Comparison of ENCODE assay signal across 8 cellular contexts in genomic region chr4:88008624-88009235, GRCh38. TPM values are rescaled to one million over a fixed set of nuclear protein-coding genes. Genes with fewer than 3 reads are reported as not detected.
DNase-seq lines count a peak whose midpoint lies in the region; ATAC-seq, FAIRE-seq and TF ChIP-seq lines count a peak whose summit lies in the region.

No MANE protein-coding gene starts in this region.

- H3K4me3 Mint-ChIP-seq in activated CD4-positive, alpha-beta T cell treated with anti-CD3 and anti-CD28 coated beads for 36 hours: peak overlapping the region; percentile 84

- CTCF ChIA-PET in activated CD4-positive, alpha-beta T cell treated with anti-CD3 and anti-CD28 coated beads for 36 hours (lab: Charles Lee): interaction anchor here (0.6 to 1.5 kb wide), 3 partner anchors 18 to 586 kb away, joined by 3 to 5 read pairs (median 4); partner anchors contain the start of gene NUDT9

- POLR2A ChIA-PET in activated CD4-positive, alpha-beta T cell treated with anti-CD3 and anti-CD28 coated beads for 36 hours (lab: Charles Lee): no interaction called here

- H3K27ac Mint-ChIP-seq in activated CD4-positive, alpha-beta T cell treated with anti-CD3 and anti-CD28 coated beads for 36 hours: peak overlapping the region; percentile 72

- peaks cover 5% of the 10 kb centered on the region for H3K27me3 Mint-ChIP-seq in activated CD4-positive, alpha-beta T cell treated with anti-CD3 and anti-CD28 coated beads for 36 hours

- H3K27me3 ChIP-seq in esophagus squamous epithelium (no peaks in the 10 kb centered on the region), pancreas (no peaks in the 10 kb centered on the region)

- H3K4me3 ChIP-seq in esophagus squamous epithelium: peak overlapping the region; percentile 67 to 95 (median 82)
- peak overlapping the region in 3 of 4 donors; percentile 72 to 83 (median 83) for H3K4me3 ChIP-seq in pancreas

- TF ChIP-seq CTCF in esophagus squamous epithelium (IDR thresholded peaks at IDR 0.05) (no peak), pancreas (IDR thresholded peaks at IDR 0.05) (no peak)

- H3K9me3 ChIP-seq in esophagus squamous epithelium: no peaks in the 10 kb centered on the region
- H3K9me3 ChIP-seq in pancreas: no peaks in the 10 kb centered on the region

- H3K4me1 ChIP-seq in esophagus squamous epithelium (peaks cover 5 to 58% (median 24%) of the 10 kb centered on the region in 3 donors), pancreas (peaks cover 0 to 11% (median 0%) of the 10 kb centered on the region in 3 donors)

- no peaks in the 10 kb centered on the region for H3K36me3 ChIP-seq in esophagus squamous epithelium
- no peaks in the 10 kb centered on the region for H3K36me3 ChIP-seq in pancreas

- 8 to 14% methylated on average over 5 of the region's 5 CpGs for WGBS in esophagus squamous epithelium, 2 donors
- WGBS in pancreas, 2 donors: 15 to 23% methylated on average over 5 of the region's 5 CpGs

- no peak for DNase-seq in activated CD4-positive, alpha-beta T cell treated with anti-CD3 and anti-CD28 coated beads for 36 hours
- DNase-seq in activated CD4-positive, alpha-beta T cell treated with anti-CD3 and anti-CD28 coated beads, Interleukin-2, amount 50 U/mL, for 4 hours: no peak
- DNase-seq in esophagus squamous epithelium (lab: John Stamatoyannopoulos, UW): no peak
- DNase-seq in pancreas: no peak
- no peak for DNase-seq in NCI-H2081 (lab: John Stamatoyannopoulos, UW)
- DNase-seq in stimulated activated CD4-positive, alpha-beta T cell treated with anti-CD3 and anti-CD28 coated beads, Interleukin-2, amount 100 ng/mL, for 48 hours: no peak

- no peak for FAIRE-seq in pancreas (lab: Jason Lieb, UNC)

- H3K27ac ChIP-seq in esophagus squamous epithelium (peak overlapping the region in 3 of 4 donors; percentile 85 to 93 (median 91)), pancreas (peak overlapping the region in 1 of 4 donors; percentile 82)

- no peaks in the 10 kb centered on the region for H3K9me3 Mint-ChIP-seq in activated CD4-positive, alpha-beta T cell treated with anti-CD3 and anti-CD28 coated beads for 36 hours (ENCODE audit: low read depth)

- H3K36me3 Mint-ChIP-seq in activated CD4-positive, alpha-beta T cell treated with anti-CD3 and anti-CD28 coated beads for 36 hours (ENCODE audit: low read depth): no peaks in the 10 kb centered on the region

- intact Hi-C loops in activated CD4-positive, alpha-beta T cell treated with anti-CD3 and anti-CD28 coated beads for 36 hours (cut with DNase I, micrococcal nuclease): loop anchor here in 1 of 2 experiments (5.0 kb wide), 3 partner anchors 584 to 1104 kb away; partner anchors contain the start of genes HERC3, NUDT9 and TIGD2
- intact Hi-C loops in esophagus squamous epithelium (cut with DNase I) (no loop called here), pancreas (cut with DNase I) (no loop called here)

- ATAC-seq in activated CD4-positive, alpha-beta T cell treated with anti-CD3 and anti-CD28 coated beads for 36 hours: peak; percentile 35
- ATAC-seq in SK-N-SH treated with all-trans-retinoic acid at 6 μM for 48 hours (peak; percentile 50), pancreas (peak in 1 of 4 donors; percentile 7), HG03442 (IDR thresholded peaks at IDR 0.05; ENCODE audit: unreplicated experiment) (no peak)

- no peak for TF ChIP-seq POLR2A in esophagus squamous epithelium (IDR thresholded peaks at IDR 0.05)

- H3K4me1 Mint-ChIP-seq in activated CD4-positive, alpha-beta T cell treated with anti-CD3 and anti-CD28 coated beads for 36 hours: peaks cover 39% of the 10 kb centered on the region

TF ChIP-seq in SK-N-SH treated with all-trans-retinoic acid at 6 μM for 48 hours, 23 proteins besides CTCF, POLR2A, EP300 and RAD21:
- TF ChIP-seq, protein P1, sequence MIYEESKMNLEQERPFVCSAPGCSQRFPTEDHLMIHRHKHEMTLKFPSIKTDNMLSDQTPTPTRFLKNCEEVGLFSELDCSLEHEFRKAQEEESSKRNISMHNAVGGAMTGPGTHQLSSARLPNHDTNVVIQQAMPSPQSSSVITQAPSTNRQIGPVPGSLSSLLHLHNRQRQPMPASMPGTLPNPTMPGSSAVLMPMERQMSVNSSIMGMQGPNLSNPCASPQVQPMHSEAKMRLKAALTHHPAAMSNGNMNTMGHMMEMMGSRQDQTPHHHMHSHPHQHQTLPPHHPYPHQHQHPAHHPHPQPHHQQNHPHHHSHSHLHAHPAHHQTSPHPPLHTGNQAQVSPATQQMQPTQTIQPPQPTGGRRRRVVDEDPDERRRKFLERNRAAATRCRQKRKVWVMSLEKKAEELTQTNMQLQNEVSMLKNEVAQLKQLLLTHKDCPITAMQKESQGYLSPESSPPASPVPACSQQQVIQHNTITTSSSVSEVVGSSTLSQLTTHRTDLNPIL (CRISPR knock-in tag; IDR thresholded peaks at IDR 0.05; ENCODE audit: low read depth): peak; percentile 89
- no peak for TF ChIP-seq TCF4 (CRISPR knock-in tag; IDR thresholded peaks at IDR 0.05; ENCODE audit: borderline replicate concordance)
- peak; percentile 77 for TF ChIP-seq ISL1 (CRISPR knock-in tag; IDR thresholded peaks at IDR 0.05)
- TF ChIP-seq ZFP30 (CRISPR knock-in tag; IDR thresholded peaks at IDR 0.05): no peak
- TF ChIP-seq ZNF8 (CRISPR knock-in tag; IDR thresholded peaks at IDR 0.05): no peak
- no peak for TF ChIP-seq OSR1 (CRISPR knock-in tag; IDR thresholded peaks at IDR 0.05)
- no peak for TF ChIP-seq ZFP3 (CRISPR knock-in tag; IDR thresholded peaks at IDR 0.05)
- no peak for TF ChIP-seq TSHZ2 (CRISPR knock-in tag; IDR thresholded peaks at IDR 0.05)
- TF ChIP-seq ZC3H10 (CRISPR knock-in tag; IDR thresholded peaks at IDR 0.05): no peak
- no peak; the same call in 1 of the 2 replicates for TF ChIP-seq ZNF565 (CRISPR knock-in tag; conservative IDR thresholded peaks at IDR 0.05; ENCODE audit: low read depth)
- TF ChIP-seq ARNTL (CRISPR knock-in tag; IDR thresholded peaks at IDR 0.05; ENCODE audit: borderline replicate concordance, low read depth): no peak

RNA-seq across cellular contexts. Expression of gene PKD2, which starts 1.3 kb away (rescaled TPM):
- total RNA-seq in activated CD4-positive, alpha-beta T cell treated with anti-CD3 and anti-CD28 coated beads for 36 hours: 1 to 10 TPM; 4.1 to 5.0 TPM
- total RNA-seq in esophagus squamous epithelium (10 to 100 TPM in 3 of 4 donors, 1 to 10 TPM in 1; 9.4 to 34.7 (median 13.9) TPM), pancreas (10 to 100 TPM in 4 of 6 donors, 1 to 10 TPM in 2; 9.1 to 21.6 (median 11.5) TPM)
- polyA plus RNA-seq in pancreas: 10 to 100 TPM in 1 of 2 donors, 1 to 10 TPM in 1; 7.6 to 17.0 TPM

RNA-seq across cellular contexts. Expression of gene SPP1, which starts 33.2 kb away (rescaled TPM):
- not detected for total RNA-seq in activated CD4-positive, alpha-beta T cell treated with anti-CD3 and anti-CD28 coated beads for 36 hours
- total RNA-seq in esophagus squamous epithelium (1 to 10 TPM in 2 of 4 donors, under 1 TPM in 2; 0.15 to 4.0 (median 2.5) TPM), pancreas (1,000 to 10,000 TPM in 1 of 6 donors, 100 to 1,000 TPM in 3, 10 to 100 TPM in 2; 55.4 to 1,351 (median 166) TPM)
- polyA plus RNA-seq in pancreas: 100 to 1,000 TPM in 1 of 2 donors, 10 to 100 TPM in 1; 78.8 to 297 TPM

Comparison
In these comparisons a context has a peak if more than half of its experiments do, and no peak if none do; other contexts are left out.
1. RNA of gene SPP1, which starts 33.2 kb away (total RNA-seq): 55.4 to 1,351 TPM in pancreas; 0.15 to 4.0 TPM in esophagus squamous epithelium and not detected in activated CD4-positive, alpha-beta T cell treated with anti-CD3 and anti-CD28 coated beads for 36 hours; every median in the first group is over 10 times any median in the second.